In the genomic region with DNA sequence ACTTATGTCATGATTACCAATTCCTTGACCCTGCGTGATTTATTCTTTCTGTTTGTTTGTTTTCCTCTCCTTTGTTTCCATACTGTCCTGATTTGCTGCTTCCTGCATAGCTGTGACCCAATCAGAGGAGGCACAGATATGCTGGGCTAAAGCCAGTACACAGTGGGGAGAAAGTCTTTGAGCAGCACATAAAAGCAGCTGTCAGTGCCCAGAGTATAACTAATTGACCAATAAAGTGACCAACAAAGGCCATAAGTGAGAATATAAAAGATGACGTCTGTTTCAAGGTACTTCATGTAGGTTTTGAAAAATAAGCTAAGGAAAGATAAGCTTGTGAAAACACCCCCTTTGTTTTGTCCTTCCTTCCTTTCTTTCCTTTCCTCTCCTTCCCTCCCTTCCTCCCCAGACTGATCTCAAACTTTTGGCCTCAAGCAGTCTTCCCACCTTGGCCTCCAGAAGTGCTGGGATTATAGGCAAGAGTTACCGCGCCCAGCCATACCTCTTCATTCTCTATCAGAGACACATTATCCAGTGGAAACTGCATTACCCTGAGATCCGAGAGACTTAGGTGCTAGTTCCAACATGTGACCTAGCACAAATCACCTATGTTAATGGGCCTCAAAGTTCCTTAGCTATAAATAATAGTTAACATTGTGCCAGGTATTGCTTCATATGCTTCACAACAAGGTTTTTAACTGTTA, we compare ENCODE assay signal across 16 cellular contexts. TPM values are rescaled to one million over a fixed set of nuclear protein-coding genes. Genes with fewer than 3 reads are reported as not detected.
DNase-seq lines count a peak whose midpoint lies in the region; ATAC-seq and TF ChIP-seq lines count a peak whose summit lies in the region.
"Had no signal": no experiment of that assay in that cellular context is flagged by ENCODE, and none has a peak within 500 bp of the region (broad histone marks: within the 10 kb centered on the region; RNA-seq: fewer than 3 reads in every experiment).

No MANE protein-coding gene starts in this region.

- intact Hi-C loops in PC-3 (cut with micrococcal nuclease) = no loop called here
- intact Hi-C loops in prostate gland (cut with DNase I) = no loop called here

- no peak overlapping the region for H2BK15ac ChIP-seq in H9 (ENCODE audit: low read depth, low read length)

- no peaks in the 10 kb centered on the region for H3K79me1 ChIP-seq in H9 (ENCODE audit: insufficient read depth, low read depth, low read length, poor library complexity, severe bottlenecking)

- H2BK120ac ChIP-seq in H9 (ENCODE audit: low read depth, low read length, poor library complexity, severe bottlenecking) = no peak overlapping the region

- no peak overlapping the region for H2BK12ac ChIP-seq in H9 (ENCODE audit: insufficient read length, low read depth, low read length)

- no peak for DNase-seq in H9
- no peak for DNase-seq in PC-3
- DNase-seq in prostate gland (ENCODE audit: low spot score) = no peak
- DNase-seq in GM10266 (ENCODE audit: extremely low spot score) = no peak
- DNase-seq in GF-D8 (lab: John Stamatoyannopoulos, UW) = no peak
- DNase-seq: activated CD4-positive, alpha-beta T cell treated with anti-CD3 and anti-CD28 coated beads for 36 hours; activated T-cell treated with anti-CD3 and anti-CD28 coated beads, Interleukin-2, amount 50 U/mL, for 24 hours; adrenal gland; effector CD8-positive, alpha-beta T cell; foreskin melanocyte; NCI-H510A; stimulated activated CD4-positive, alpha-beta T cell treated with anti-CD3 and anti-CD28 coated beads, Interleukin-4, amount 100 ng/mL, for 24 hours had no signal

- H3K23ac ChIP-seq in H9 (ENCODE audit: insufficient read length, low read depth, low read length) = no peak overlapping the region

- no peak overlapping the region for H2AK5ac ChIP-seq in H9 (ENCODE audit: insufficient read length, low read length)

- no peak for TF ChIP-seq CTCF in H9 (conservative IDR thresholded peaks at IDR 0.05)
- TF ChIP-seq CTCF in PC-3 (conservative IDR thresholded peaks at IDR 0.05; ENCODE audit: low read depth, low read length) = no peak
- no peak for TF ChIP-seq CTCF in prostate gland (IDR thresholded peaks at IDR 0.05)
- TF ChIP-seq CTCF in GM10266 (IDR thresholded peaks at IDR 0.05; ENCODE audit: control insufficient read depth, insufficient read depth, low read depth, missing control alignments) = no peak

- H4K8ac ChIP-seq in H9 (replicated peaks; ENCODE audit: insufficient read length, low read depth, low read length) = no peak overlapping the region

- no peak overlapping the region for H3K4me3 ChIP-seq in PC-3 (ENCODE audit: low read length)
- no peak overlapping the region for H3K4me3 ChIP-seq in ectodermal cell (ENCODE audit: insufficient read depth, low read depth, low read length)
- no peak overlapping the region for H3K4me3 ChIP-seq in prostate gland
- H3K4me3 ChIP-seq: adrenal gland; BLaER1 treated with 17β-estradiol and CSF1 and Interleukin-3, amounts not matched to agents 10 nM and 100 nM had no signal

- TF ChIP-seq POLR2A in prostate gland (IDR thresholded peaks at IDR 0.05) = no peak

- H3K14ac ChIP-seq in H9 (ENCODE audit: insufficient read depth, low read length) = no peak overlapping the region

- no peak overlapping the region for H4K5ac ChIP-seq in H9 (ENCODE audit: insufficient read length, low read depth, low read length)

- H3K9me3 ChIP-seq in H9 (ENCODE audit: control insufficient read depth, low read depth, low read length) = no peaks in the 10 kb centered on the region
- H3K9me3 ChIP-seq in PC-3 (ENCODE audit: low read length) = no peaks in the 10 kb centered on the region
- no peaks in the 10 kb centered on the region for H3K9me3 ChIP-seq in ectodermal cell (ENCODE audit: control insufficient read depth, low read length)
- no peaks in the 10 kb centered on the region for H3K9me3 ChIP-seq in prostate gland
- H3K9me3 ChIP-seq: BLaER1 treated with 17β-estradiol and CSF1 and Interleukin-3, amounts not matched to agents 10 nM and 100 nM had no signal

- no peak overlapping the region for H3K18ac ChIP-seq in H9 (ENCODE audit: insufficient read length, low read depth, low read length)

- BruUV-seq in PC-3 (replicated peaks; lab: Mats Ljungman, UMichigan) = no TSS peak

- CTCF ChIA-PET in PC-3 (lab: Charles Lee) = no interaction called here

- H3K27me3 ChIP-seq in H9 (ENCODE audit: insufficient read depth, low read length) (no peaks in the 10 kb centered on the region), PC-3 (ENCODE audit: low read length) (no peaks in the 10 kb centered on the region), ectodermal cell (ENCODE audit: control insufficient read depth, insufficient read depth, low read length, poor library complexity, severe bottlenecking) (no peaks in the 10 kb centered on the region), prostate gland (replicated peaks; ENCODE audit: insufficient read depth) (no peaks in the 10 kb centered on the region)
- H3K27me3 ChIP-seq: adrenal gland; BLaER1 treated with 17β-estradiol and CSF1 and Interleukin-3, amounts not matched to agents 10 nM and 100 nM had no signal

- POLR2A ChIA-PET in PC-3 (lab: Charles Lee; ENCODE audit: unreplicated experiment) = interaction anchor here (0.6 kb wide), 1 partner anchor 49 kb away, joined by 3 read pairs; no protein-coding TSS in a partner anchor

- peaks cover 11% of the 10 kb centered on the region for H3K36me3 ChIP-seq in PC-3 (ENCODE audit: low read depth, low read length)
- peaks cover 6% of the 10 kb centered on the region for H3K36me3 ChIP-seq in ectodermal cell (ENCODE audit: control insufficient read depth, insufficient read depth, low read length)
- H3K36me3 ChIP-seq in prostate gland = no peaks in the 10 kb centered on the region

- no peak for ATAC-seq in PC-3
- ATAC-seq in HG03520 (IDR thresholded peaks at IDR 0.05; ENCODE audit: unreplicated experiment) = no peak
- ATAC-seq: activated CD4-positive, alpha-beta T cell treated with anti-CD3 and anti-CD28 coated beads for 36 hours had no signal

- no peak overlapping the region for H3T11ph ChIP-seq in H9 (ENCODE audit: low read length)

- H4K91ac ChIP-seq in H9 (ENCODE audit: insufficient read length, low read depth, low read length) = no peak overlapping the region

- no peaks in the 10 kb centered on the region for H3F3A ChIP-seq in PC-3 (ENCODE audit: low read length, unreplicated experiment)

- no peaks in the 10 kb centered on the region for H3K9me3 Mint-ChIP-seq in H9
- H3K9me3 Mint-ChIP-seq: activated T-cell treated with anti-CD3 and anti-CD28 coated beads, Interleukin-2, amount 50 U/mL, for 24 hours; T-helper 1 cell treated with Interleukin-12 subunit alpha and Interleukin-12 subunit beta and Interleukin-4 antibody, amounts not matched to agents 30 μg/mL and 1 μg/mL, for 36 hours had no signal

- H4K20me1 ChIP-seq in H9 (ENCODE audit: control insufficient read depth, insufficient read depth, insufficient read length) (no peaks in the 10 kb centered on the region), PC-3 (ENCODE audit: low read length) (no peaks in the 10 kb centered on the region)
- H4K20me1 ChIP-seq: BLaER1 treated with 17β-estradiol and CSF1 and Interleukin-3, amounts not matched to agents 10 nM and 100 nM had no signal

- no peaks in the 10 kb centered on the region for H3K4me1 ChIP-seq in H9 (ENCODE audit: insufficient read depth, low read length)
- H3K4me1 ChIP-seq in PC-3 (ENCODE audit: insufficient read depth, low read length) = peaks cover 33% of the 10 kb centered on the region
- no peaks in the 10 kb centered on the region for H3K4me1 ChIP-seq in ectodermal cell (ENCODE audit: control insufficient read depth, insufficient read depth, low read length)
- H3K4me1 ChIP-seq in prostate gland (replicated peaks) = peaks cover 8% of the 10 kb centered on the region
- H3K4me1 ChIP-seq: BLaER1 treated with 17β-estradiol and CSF1 and Interleukin-3, amounts not matched to agents 10 nM and 100 nM had no signal

- no peak overlapping the region for H3K56ac ChIP-seq in H9 (ENCODE audit: insufficient read length, low read depth, low read length)

- no peak overlapping the region for H3K4ac ChIP-seq in H9 (ENCODE audit: low read depth, low read length)

- WGBS in H9 (ENCODE audit: extremely low coverage, insufficient read length, low lambda C conversion rate) = no CpG with 5 or more reads among the region's 5 CpGs
- 87 to 93% methylated on average over 4 to 5 of the region's 5 CpGs for WGBS in ectodermal cell, 2 experiments
- 56% methylated on average over 5 of the region's 5 CpGs for WGBS in prostate gland

- H3K9ac ChIP-seq in H9 (ENCODE audit: extremely low read depth, insufficient read length, low read length) (no peak overlapping the region), PC-3 (ENCODE audit: low read length) (no peak overlapping the region)
- H3K9ac ChIP-seq: BLaER1 treated with 17β-estradiol and CSF1 and Interleukin-3, amounts not matched to agents 10 nM and 100 nM had no signal

- H3K23me2 ChIP-seq in H9 (ENCODE audit: insufficient read length, low read depth, low read length, poor library complexity, severe bottlenecking) = no peaks in the 10 kb centered on the region

- no peaks in the 10 kb centered on the region for H3K4me1 Mint-ChIP-seq in H9
- H3K4me1 Mint-ChIP-seq: activated CD4-positive, alpha-beta T cell treated with anti-CD3 and anti-CD28 coated beads for 36 hours had no signal

- H3K4me2 ChIP-seq in H9 (ENCODE audit: insufficient read depth, insufficient read length, low read length) = no peak overlapping the region
- 0 out of 2 replicates have a peak overlapping the region, but pooled peaks have one; percentile 40 for H3K4me2 ChIP-seq in PC-3 (ENCODE audit: low read length)
- H3K4me2 ChIP-seq: BLaER1 treated with 17β-estradiol and CSF1 and Interleukin-3, amounts not matched to agents 10 nM and 100 nM had no signal

- peak overlapping the region in 2 of 3 experiments; percentile 29 to 32; a peak in 4 of 7 replicates for H3K27ac Mint-ChIP-seq in H9
- H3K27ac Mint-ChIP-seq: activated CD4-positive, alpha-beta T cell treated with anti-CD3 and anti-CD28 coated beads for 36 hours; activated T-cell treated with anti-CD3 and anti-CD28 coated beads, Interleukin-2, amount 50 U/mL, for 24 hours; T-helper 1 cell treated with Interleukin-12 subunit alpha and Interleukin-12 subunit beta and Interleukin-4 antibody, amounts not matched to agents 30 μg/mL and 1 μg/mL, for 36 hours had no signal

- peaks cover 0 to 21% (median 13%) of the 10 kb centered on the region in 3 experiments; a peak in 4 of 7 replicates for H3K36me3 Mint-ChIP-seq in H9 (ENCODE audit: insufficient read depth in 1 of 3, low read depth in 3 of 3)

- H3K4me3 Mint-ChIP-seq in H9 = no peak overlapping the region; a peak in 1 of 5 replicates
- H3K4me3 Mint-ChIP-seq: activated CD4-positive, alpha-beta T cell treated with anti-CD3 and anti-CD28 coated beads for 36 hours; activated T-cell treated with anti-CD3 and anti-CD28 coated beads, Interleukin-2, amount 50 U/mL, for 24 hours; T-helper 1 cell treated with Interleukin-12 subunit alpha and Interleukin-12 subunit beta and Interleukin-4 antibody, amounts not matched to agents 30 μg/mL and 1 μg/mL, for 36 hours had no signal

- H3K79me2 ChIP-seq in H9 (ENCODE audit: insufficient read depth, low read length) (no peaks in the 10 kb centered on the region), PC-3 (ENCODE audit: low read length) (no peaks in the 10 kb centered on the region)

- H3K27ac ChIP-seq in H9 (ENCODE audit: insufficient read length, low read depth, low read length) (no peak overlapping the region), PC-3 (ENCODE audit: low read length) (no peak overlapping the region), ectodermal cell (ENCODE audit: insufficient read depth, low read depth, low read length, poor library complexity, severe bottlenecking) (peak overlapping the region; percentile 11), prostate gland (peak overlapping the region; percentile 49 to 52)
- H3K27ac ChIP-seq: adrenal gland; BLaER1 treated with 17β-estradiol and CSF1 and Interleukin-3, amounts not matched to agents 10 nM and 100 nM had no signal

- no peak overlapping the region for H2BK20ac ChIP-seq in H9 (ENCODE audit: low read depth, low read length, poor library complexity, severe bottlenecking)

- no peaks in the 10 kb centered on the region for H3K27me3 Mint-ChIP-seq in H9 (ENCODE audit: low read depth)
- H3K27me3 Mint-ChIP-seq: activated CD4-positive, alpha-beta T cell treated with anti-CD3 and anti-CD28 coated beads for 36 hours; activated T-cell treated with anti-CD3 and anti-CD28 coated beads, Interleukin-2, amount 50 U/mL, for 24 hours had no signal

- no peak overlapping the region for H2BK5ac ChIP-seq in H9 (ENCODE audit: insufficient read length, low read length)

- H2AFZ ChIP-seq in H9 (ENCODE audit: low read length) (no peak overlapping the region), PC-3 (ENCODE audit: low read length) (no peak overlapping the region)

- no peaks in the 10 kb centered on the region for H3K9me2 ChIP-seq in PC-3 (replicated peaks; ENCODE audit: low read length)

RNA-seq across cellular contexts. Expression of a gene that starts 17.0 kb away (rescaled TPM):
- total RNA-seq in H9 (2021) (30.6 and 31.3 TPM in 2 replicates), PC-3 (2014; rRNA removed) (32.0 and 65.9 TPM in 2 replicates), prostate gland (10 to 100 TPM; 95.4 to 99.9 TPM)
- 41.0 TPM for polyA plus RNA-seq in ectodermal cell (2013, experiment 1 of 4)
- polyA plus RNA-seq in ectodermal cell (2013, experiment 2 of 4) = 41.3 TPM
- 34.5 TPM for polyA plus RNA-seq in ectodermal cell (2013, experiment 3 of 4)
- polyA plus RNA-seq in ectodermal cell (2013, experiment 4 of 4) = 46.9 TPM

RNA-seq across cellular contexts. Expression of a gene that starts 33.3 kb away (rescaled TPM):
- total RNA-seq in H9 (2021) = 10.8 TPM in 2 replicates
- 10.2 and 12.9 TPM in 2 replicates for total RNA-seq in PC-3 (2014; rRNA removed)
- 18.3 TPM for polyA plus RNA-seq in ectodermal cell (2013, experiment 1 of 4)
- 18.6 TPM for polyA plus RNA-seq in ectodermal cell (2013, experiment 2 of 4)
- 13.6 TPM for polyA plus RNA-seq in ectodermal cell (2013, experiment 3 of 4)
- 16.9 TPM for polyA plus RNA-seq in ectodermal cell (2013, experiment 4 of 4)
- total RNA-seq in prostate gland = 10 to 100 TPM in 1 of 2 donors, 1 to 10 TPM in 1; 9.7 to 15.3 TPM

RNA-seq across cellular contexts. Expression of a gene that starts 33.3 kb away (rescaled TPM):
- total RNA-seq in H9 (2021) (20.2 and 21.8 TPM in 2 replicates), PC-3 (2014; rRNA removed) (46.5 and 51.7 TPM in 2 replicates), prostate gland (10 to 100 TPM; 35.1 to 86.4 TPM)
- polyA plus RNA-seq in ectodermal cell (2013, experiment 1 of 4) = 32.5 TPM
- 37.3 TPM for polyA plus RNA-seq in ectodermal cell (2013, experiment 2 of 4)
- 22.9 TPM for polyA plus RNA-seq in ectodermal cell (2013, experiment 3 of 4)
- 24.5 TPM for polyA plus RNA-seq in ectodermal cell (2013, experiment 4 of 4)

Comparison
In these comparisons a context has a peak if more than half of its experiments do, and no peak if none do; other contexts are left out.
1. H3K27ac ChIP-seq: peak in ectodermal cell (single experiment) and prostate gland (2 of 2); none in H9 (single experiment) and PC-3 (single experiment).